Comparison of ENCODE assay signal across 1 cellular context in the genomic region with DNA sequence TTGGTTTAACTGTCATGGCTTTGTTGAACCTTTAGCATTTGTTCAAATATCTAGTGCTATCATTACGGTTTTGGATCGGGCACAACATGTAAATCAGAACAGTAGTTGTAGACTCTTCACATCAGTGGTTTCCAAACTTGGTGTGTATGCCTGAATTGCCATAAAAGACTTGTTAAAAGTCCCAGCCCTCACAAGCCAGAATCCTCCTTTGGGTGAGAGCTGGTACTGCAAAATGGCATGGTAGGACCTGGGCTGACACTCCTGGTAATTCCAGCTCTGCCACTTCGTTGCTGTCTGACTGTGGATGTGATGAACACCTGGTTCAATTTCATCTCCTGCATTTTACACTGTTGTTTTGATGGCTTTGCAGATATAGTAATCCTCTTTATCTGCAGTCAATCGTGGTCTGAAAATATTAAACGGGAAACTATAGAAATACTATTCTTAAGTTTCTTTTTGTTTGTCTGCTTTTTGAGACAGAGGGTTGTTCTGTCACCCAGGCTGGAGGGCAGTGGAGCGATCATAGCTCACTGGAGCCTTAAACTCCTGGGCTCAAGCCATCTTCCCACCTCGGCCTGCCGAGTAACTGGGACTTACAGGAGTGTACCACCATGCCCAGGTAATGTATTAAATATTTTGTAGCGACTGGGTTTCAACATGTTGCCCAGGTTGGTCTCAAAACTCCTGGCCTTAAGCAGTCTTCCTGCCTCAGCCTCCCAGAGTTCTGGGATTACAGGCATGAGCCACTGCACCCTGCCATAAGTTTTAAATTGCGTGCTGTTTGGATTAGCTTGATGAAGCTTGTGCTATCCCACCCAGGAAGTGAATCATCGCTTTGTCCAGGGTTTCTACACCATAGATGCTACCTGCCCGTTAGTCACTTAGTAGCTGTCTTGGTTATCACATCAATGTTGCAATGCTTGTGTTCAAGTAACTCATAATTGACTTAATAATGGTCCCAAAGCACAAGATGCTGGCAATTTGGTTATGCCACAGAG.
TF ChIP-seq lines count a peak whose summit lies in the region.

No MANE protein-coding gene starts in this region.

TF ChIP-seq in GM23338, 12 proteins besides CTCF, POLR2A, EP300 and RAD21 (continued from another document):
- TF ChIP-seq, protein P1, sequence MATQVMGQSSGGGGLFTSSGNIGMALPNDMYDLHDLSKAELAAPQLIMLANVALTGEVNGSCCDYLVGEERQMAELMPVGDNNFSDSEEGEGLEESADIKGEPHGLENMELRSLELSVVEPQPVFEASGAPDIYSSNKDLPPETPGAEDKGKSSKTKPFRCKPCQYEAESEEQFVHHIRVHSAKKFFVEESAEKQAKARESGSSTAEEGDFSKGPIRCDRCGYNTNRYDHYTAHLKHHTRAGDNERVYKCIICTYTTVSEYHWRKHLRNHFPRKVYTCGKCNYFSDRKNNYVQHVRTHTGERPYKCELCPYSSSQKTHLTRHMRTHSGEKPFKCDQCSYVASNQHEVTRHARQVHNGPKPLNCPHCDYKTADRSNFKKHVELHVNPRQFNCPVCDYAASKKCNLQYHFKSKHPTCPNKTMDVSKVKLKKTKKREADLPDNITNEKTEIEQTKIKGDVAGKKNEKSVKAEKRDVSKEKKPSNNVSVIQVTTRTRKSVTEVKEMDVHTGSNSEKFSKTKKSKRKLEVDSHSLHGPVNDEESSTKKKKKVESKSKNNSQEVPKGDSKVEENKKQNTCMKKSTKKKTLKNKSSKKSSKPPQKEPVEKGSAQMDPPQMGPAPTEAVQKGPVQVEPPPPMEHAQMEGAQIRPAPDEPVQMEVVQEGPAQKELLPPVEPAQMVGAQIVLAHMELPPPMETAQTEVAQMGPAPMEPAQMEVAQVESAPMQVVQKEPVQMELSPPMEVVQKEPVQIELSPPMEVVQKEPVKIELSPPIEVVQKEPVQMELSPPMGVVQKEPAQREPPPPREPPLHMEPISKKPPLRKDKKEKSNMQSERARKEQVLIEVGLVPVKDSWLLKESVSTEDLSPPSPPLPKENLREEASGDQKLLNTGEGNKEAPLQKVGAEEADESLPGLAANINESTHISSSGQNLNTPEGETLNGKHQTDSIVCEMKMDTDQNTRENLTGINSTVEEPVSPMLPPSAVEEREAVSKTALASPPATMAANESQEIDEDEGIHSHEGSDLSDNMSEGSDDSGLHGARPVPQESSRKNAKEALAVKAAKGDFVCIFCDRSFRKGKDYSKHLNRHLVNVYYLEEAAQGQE (IDR thresholded peaks at IDR 0.05; ENCODE audit: unreplicated experiment): no peak
- TF ChIP-seq, protein P2, sequence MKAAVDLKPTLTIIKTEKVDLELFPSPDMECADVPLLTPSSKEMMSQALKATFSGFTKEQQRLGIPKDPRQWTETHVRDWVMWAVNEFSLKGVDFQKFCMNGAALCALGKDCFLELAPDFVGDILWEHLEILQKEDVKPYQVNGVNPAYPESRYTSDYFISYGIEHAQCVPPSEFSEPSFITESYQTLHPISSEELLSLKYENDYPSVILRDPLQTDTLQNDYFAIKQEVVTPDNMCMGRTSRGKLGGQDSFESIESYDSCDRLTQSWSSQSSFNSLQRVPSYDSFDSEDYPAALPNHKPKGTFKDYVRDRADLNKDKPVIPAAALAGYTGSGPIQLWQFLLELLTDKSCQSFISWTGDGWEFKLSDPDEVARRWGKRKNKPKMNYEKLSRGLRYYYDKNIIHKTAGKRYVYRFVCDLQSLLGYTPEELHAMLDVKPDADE (IDR thresholded peaks at IDR 0.05): no peak
- TF ChIP-seq CREB1 (CRISPR knock-in tag; IDR thresholded peaks at IDR 0.05; ENCODE audit: low read depth) (no peak), EZH2phosphoT487 (IDR thresholded peaks at IDR 0.05; ENCODE audit: unreplicated experiment) (no peak), EZH2 (IDR thresholded peaks at IDR 0.05; ENCODE audit: low read depth, unreplicated experiment) (no peak), ZNF331 (CRISPR knock-in tag; IDR thresholded peaks at IDR 0.05; ENCODE audit: low read depth) (no peak), NANOG (IDR thresholded peaks at IDR 0.05; ENCODE audit: borderline replicate concordance) (no peak), ZNF462 (CRISPR knock-in tag; IDR thresholded peaks at IDR 0.05) (no peak), ZNF114 (CRISPR knock-in tag; IDR thresholded peaks at IDR 0.05) (no peak)
TF ChIP-seq in GM23338: peak in this region for 0.
